Comparison of ENCODE assay signal across 23 cellular contexts in genomic region chr4:103397527-103397926, GRCh38.
"Had no signal": no experiment of that assay in that cellular context is flagged by ENCODE, and none has a peak within 500 bp of the region (broad histone marks: within the 10 kb centered on the region; RNA-seq: fewer than 3 reads in every experiment).

No MANE protein-coding gene starts in this region.

- H3K36me3 ChIP-seq: SJCRH30 had no signal

- H3K4me3 Mint-ChIP-seq: IgD-negative memory B cell had no signal

- H3K27ac ChIP-seq: HL-60, RWPE1, SJCRH30, SK-N-MC had no signal

- H3K27me3 ChIP-seq: SJCRH30 had no signal

- H3K36me3 Mint-ChIP-seq: IgD-negative memory B cell had no signal

- ATAC-seq: K562, Panc1, PC-3 had no signal

- H3K4me1 Mint-ChIP-seq: IgD-negative memory B cell had no signal

- DNase-seq: MV-4-11, NCI-H1048, NCI-H1105, NCI-H1417, NCI-H1436 treated with DMSO at 0.1 percent for 48 hours, NCI-H1694, NCI-H187 treated with DMSO at 0.1 percent for 48 hours, NCI-H2029 treated with DMSO at 0.1 percent for 48 hours, NCI-H2171 treated with DMSO at 0.1 percent for 48 hours, NCI-H345, NCI-H446 treated with DMSO at 0.1 percent for 48 hours, NCI-H510A treated with DMSO at 0.1 percent for 48 hours, NCI-H526 treated with DMSO at 0.1 percent for 48 hours, NCI-H774, PC-3, SHP77, SJCRH30 had no signal

- H3K27ac Mint-ChIP-seq: IgD-negative memory B cell had no signal

- H3K4me3 ChIP-seq: K562, SJCRH30, SK-N-MC had no signal
